ENCODE assay signal across 24 cellular contexts in the genomic region with DNA sequence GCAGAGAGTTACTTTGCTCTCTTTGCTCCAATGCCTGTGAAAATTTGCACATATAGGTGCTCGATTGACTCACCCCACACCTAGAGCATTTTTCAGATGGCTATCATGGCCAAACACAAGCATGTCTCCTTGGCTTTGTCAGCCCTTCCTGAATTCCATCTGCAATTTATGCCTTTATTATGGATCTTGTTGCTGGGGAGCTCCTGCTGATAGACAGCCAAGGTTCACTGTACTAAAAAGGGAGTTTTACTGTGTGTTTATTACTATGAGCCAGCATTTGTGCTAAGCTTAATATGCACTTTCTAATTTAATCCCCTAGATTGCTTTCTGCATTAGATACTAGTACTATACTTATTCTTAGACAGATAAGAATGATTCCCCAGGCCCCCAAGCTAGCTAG.
"Had no signal": no experiment of that assay in that cellular context is flagged by ENCODE, and none has a peak within 500 bp of the region (broad histone marks: within the 10 kb centered on the region; RNA-seq: fewer than 3 reads in every experiment).

No MANE protein-coding gene starts in this region.

- H3K9me3 ChIP-seq: esophagus squamous epithelium, left ventricle myocardium inferior, lower lobe of right lung, neutrophil, pancreas, stomach, thyroid gland, upper lobe of right lung, uterus had no signal

- FAIRE-seq: endometrium, kidney, pancreas had no signal

- H3K27ac ChIP-seq: esophagus squamous epithelium, left ventricle myocardium inferior, lower lobe of right lung, neutrophil, pancreas, thyroid gland, upper lobe of right lung, uterus had no signal

- H3K27me3 ChIP-seq: esophagus squamous epithelium, neutrophil, pancreas, stomach, thyroid gland, upper lobe of right lung, uterus had no signal

- DNase-seq: cortex of kidney; effector memory CD8-positive, alpha-beta T cell; erythroblast; esophagus squamous epithelium; foreskin melanocyte; head of caudate nucleus; kidney; left cardiac atrium; left ventricle myocardium inferior; lower lobe of right lung; naive B cell; pancreas; stimulated activated CD4-positive, alpha-beta T cell treated with anti-CD3 and anti-CD28 coated beads, Interleukin-2, amount 100 ng/mL, for 24 hours; stimulated activated CD4-positive, alpha-beta T cell treated with anti-CD3 and anti-CD28 coated beads, Interleukin-4, amount 100 ng/mL, for 24 hours; stimulated activated naive CD4-positive, alpha-beta T cell treated with Interleukin-2 at 50 U/mL for 16 hours; stomach; thyroid gland; upper lobe of right lung; uterus had no signal

- H3K4me3 ChIP-seq: esophagus squamous epithelium, left ventricle myocardium inferior, lower lobe of right lung, pancreas, stomach, thyroid gland, upper lobe of right lung, uterus had no signal

- H3K36me3 ChIP-seq: esophagus squamous epithelium, left ventricle myocardium inferior, lower lobe of right lung, neutrophil, pancreas, thyroid gland, upper lobe of right lung, uterus had no signal

- ATAC-seq: effector memory CD8-positive, alpha-beta T cell; left cardiac atrium; lower lobe of right lung; natural killer cell treated with Interleukin-12 subunit alpha and Interleukin-12 subunit beta and Interleukin-15 and Interleukin-18, amount 100 ng/mL, for 72 hours; pancreas; sciatic nerve; stimulated activated effector memory CD8-positive, alpha-beta T cell treated with anti-CD3 and anti-CD28 coated beads, Interleukin-12 subunit alpha, Interleukin-12 subunit beta, amount 100 ng/mL, for 72 hours; upper lobe of right lung had no signal

- H3K4me1 ChIP-seq: esophagus squamous epithelium, left ventricle myocardium inferior, lower lobe of right lung, pancreas, stomach, thyroid gland, upper lobe of right lung, uterus had no signal
